ENCODE assay signal across 9 cellular contexts in genomic region chr1:150008699-150009098, GRCh38. TPM values are rescaled to one million over a fixed set of nuclear protein-coding genes. Genes with fewer than 3 reads are reported as not detected.
DNase-seq lines count a peak whose midpoint lies in the region; ATAC-seq and TF ChIP-seq lines count a peak whose summit lies in the region.
"Had no signal": no experiment of that assay in that cellular context is flagged by ENCODE, and none has a peak within 500 bp of the region (broad histone marks: within the 10 kb centered on the region; RNA-seq: fewer than 3 reads in every experiment).

No MANE protein-coding gene starts in this region.

- CTCF ChIA-PET in SK-N-SH (lab: Yijun Ruan, JAX): interaction anchor here (1.0 to 3.8 kb wide), 5 partner anchors 12 to 121 kb away, joined by 3 to 15 read pairs (median 3); a partner anchor contains a TSS

- no peak for DNase-seq in SK-N-SH
- no peak for DNase-seq in right cardiac atrium
- no peak for DNase-seq in posterior vena cava (ENCODE audit: low spot score)
- DNase-seq in SKM-1 treated with dmso at 0.1 percent for 144 hours (lab: John Stamatoyannopoulos, UW; ENCODE audit: unreplicated experiment): no peak
- DNase-seq in OCI-M1 (lab: John Stamatoyannopoulos, UW): no peak

- intact Hi-C loops in right cardiac atrium (cut with DNase I): loop anchor here in 1 of 4 donors (5.0 kb wide), 1 partner anchor 36 kb away; no protein-coding TSS in a partner anchor
- intact Hi-C loops in posterior vena cava (cut with DNase I): no loop called here

- H3K27me3 ChIP-seq in SK-N-SH (ENCODE audit: insufficient read depth): no peaks in the 10 kb centered on the region
- H3K27me3 ChIP-seq in right cardiac atrium (ENCODE audit: control insufficient read depth, insufficient read depth): no peaks in the 10 kb centered on the region
- no peaks in the 10 kb centered on the region for H3K27me3 ChIP-seq in subcutaneous abdominal adipose tissue (ENCODE audit: control insufficient read depth in 5 of 5, insufficient read depth in 4 of 5, low read length in 5 of 5)

- WGBS in SK-N-SH (ENCODE audit: low lambda C conversion rate): 65% methylated on average over 6 of the region's 6 CpGs
- 49% methylated on average over 6 of the region's 6 CpGs for WGBS in right cardiac atrium

- no peak for TF ChIP-seq EP300 in SK-N-SH (IDR thresholded peaks at IDR 0.05; ENCODE audit: borderline replicate concordance in 1 of 2, low read depth in 1 of 2, low read length in 1 of 2)

- POLR2A ChIA-PET in SK-N-SH (lab: Yijun Ruan, JAX): interaction anchor here (1.1 kb wide), 1 partner anchor 122 kb away, joined by 5 read pairs; a partner anchor contains a TSS

- H4K20me1 ChIP-seq in SK-N-SH (ENCODE audit: insufficient read depth): peaks cover 28% of the 10 kb centered on the region

- peak overlapping the region; percentile 92 for H3K4me2 ChIP-seq in SK-N-SH
- H3K4me2 ChIP-seq: BLaER1 treated with 17β-estradiol and CSF1 and Interleukin-3, amounts not matched to agents 10 nM and 100 nM had no signal

- no peaks in the 10 kb centered on the region for H3K9me2 ChIP-seq in SK-N-SH

- H3K9me3 ChIP-seq in SK-N-SH (no peaks in the 10 kb centered on the region), right cardiac atrium (ENCODE audit: control insufficient read depth, low read length) (no peaks in the 10 kb centered on the region), subcutaneous abdominal adipose tissue (ENCODE audit: control insufficient read depth in 5 of 5, low read length in 5 of 5) (no peaks in the 10 kb centered on the region)

- H3K4me3 ChIP-seq in SK-N-SH (ENCODE audit: low read depth in 2 of 2, low read length in 1 of 2): peak overlapping the region; percentile 78 to 100
- peak overlapping the region; percentile 89 for H3K4me3 ChIP-seq in WI38 (ENCODE audit: low read depth, low read length)
- H3K4me3 ChIP-seq in right cardiac atrium (ENCODE audit: low read length): peak overlapping the region; percentile 81
- peak overlapping the region; percentile 78 to 99 (median 93) for H3K4me3 ChIP-seq in subcutaneous abdominal adipose tissue (ENCODE audit: low read depth in 1 of 5, low read length in 5 of 5)
- H3K4me3 ChIP-seq: BLaER1 treated with 17β-estradiol and CSF1 and Interleukin-3, amounts not matched to agents 10 nM and 100 nM had no signal

- H3K4me1 ChIP-seq in SK-N-SH (ENCODE audit: control insufficient read depth in 1 of 2, insufficient read depth in 2 of 2, low read depth in 1 of 2, low read length in 1 of 2): peaks cover 19 to 25% of the 10 kb centered on the region in 2 experiments; a peak in 3 of 4 replicates
- H3K4me1 ChIP-seq in right cardiac atrium (ENCODE audit: control insufficient read depth, insufficient read depth, low read length): no peaks in the 10 kb centered on the region
- H3K4me1 ChIP-seq in subcutaneous abdominal adipose tissue (ENCODE audit: control insufficient read depth in 5 of 5, insufficient read depth in 5 of 5, low read length in 5 of 5): peaks cover 0 to 50% (median 35%) of the 10 kb centered on the region in 5 donors
- H3K4me1 ChIP-seq: BLaER1 treated with 17β-estradiol and CSF1 and Interleukin-3, amounts not matched to agents 10 nM and 100 nM had no signal

- H3K36me3 ChIP-seq in SK-N-SH (replicated peaks in 1 of 2; ENCODE audit: control insufficient read depth in 1 of 2, insufficient read depth in 2 of 2, low read length in 1 of 2) (peaks cover 16% of the 10 kb centered on the region in 2 experiments), subcutaneous abdominal adipose tissue (ENCODE audit: control insufficient read depth in 5 of 5, insufficient read depth in 5 of 5, low read length in 5 of 5) (peaks cover 0 to 9% (median 2%) of the 10 kb centered on the region in 5 donors)
- H3K36me3 ChIP-seq: BLaER1 treated with 17β-estradiol and CSF1 and Interleukin-3, amounts not matched to agents 10 nM and 100 nM had no signal

- H2AFZ ChIP-seq in SK-N-SH (ENCODE audit: low read depth): no peak overlapping the region

- TF ChIP-seq RAD21 in SK-N-SH (IDR thresholded peaks at IDR 0.05; ENCODE audit: low read length): no peak

- TF ChIP-seq CTCF in SK-N-SH (IDR thresholded peaks at IDR 0.05) (no peak), WI38 (IDR thresholded peaks at IDR 0.05; ENCODE audit: low read depth, low read length) (no peak)

- peaks cover 63% of the 10 kb centered on the region for H3K79me2 ChIP-seq in SK-N-SH (ENCODE audit: insufficient read depth)

- H3K9ac ChIP-seq in SK-N-SH (peak overlapping the region; percentile 99; the same call in 1 of the 2 replicates), subcutaneous abdominal adipose tissue (ENCODE audit: low read length in 5 of 5) (peak overlapping the region; percentile 89 to 100 (median 100))
- H3K9ac ChIP-seq: BLaER1 treated with 17β-estradiol and CSF1 and Interleukin-3, amounts not matched to agents 10 nM and 100 nM had no signal

- H3K27ac ChIP-seq in SK-N-SH (ENCODE audit: low read depth in 2 of 2, low read length in 1 of 2) (peak overlapping the region; percentile 93 to 98; a peak in 3 of 4 replicates), right cardiac atrium (ENCODE audit: low read length) (peak overlapping the region; percentile 52), subcutaneous abdominal adipose tissue (ENCODE audit: low read depth, low read length) (peak overlapping the region; percentile 100)
- H3K27ac ChIP-seq: BLaER1 treated with 17β-estradiol and CSF1 and Interleukin-3, amounts not matched to agents 10 nM and 100 nM had no signal

- peaks cover 16% of the 10 kb centered on the region for H3F3A ChIP-seq in SK-N-SH (replicated peaks; ENCODE audit: insufficient read depth)

- no peak for ATAC-seq in SK-N-SH treated with all-trans-retinoic acid at 6 μM for 48 hours
- ATAC-seq in right cardiac atrium: no peak

TF ChIP-seq in SK-N-SH, 30 proteins besides CTCF, POLR2A, EP300 and RAD21 (continues in another document):
- TF ChIP-seq POLR2AphosphoS5 (IDR thresholded peaks at IDR 0.05; ENCODE audit: low read depth, low read length) (no peak), MXI1 (IDR thresholded peaks at IDR 0.05; ENCODE audit: low read depth, low read length) (no peak), RXRA (IDR thresholded peaks at IDR 0.05; ENCODE audit: borderline replicate concordance, low read depth) (no peak), FOXM1 (IDR thresholded peaks at IDR 0.05; ENCODE audit: low read depth) (no peak), GABPA (IDR thresholded peaks at IDR 0.05; ENCODE audit: low read depth) (no peak), GATA2 (CRISPR knock-in tag; IDR thresholded peaks at IDR 0.05) (no peak), EZH2phosphoT487 (IDR thresholded peaks at IDR 0.05; ENCODE audit: borderline replicate concordance, low read depth) (no peak), SMC3 (IDR thresholded peaks at IDR 0.05; ENCODE audit: low read depth, low read length) (no peak), TEAD4 (IDR thresholded peaks at IDR 0.05; ENCODE audit: borderline replicate concordance, insufficient read depth) (no peak), RCOR1 (IDR thresholded peaks at IDR 0.05; ENCODE audit: low read length) (no peak), ELF1 (IDR thresholded peaks at IDR 0.05) (no peak), MEF2A (IDR thresholded peaks at IDR 0.05; ENCODE audit: borderline replicate concordance, low read depth) (no peak), CHD2 (IDR thresholded peaks at IDR 0.05; ENCODE audit: low read length, partially characterized antibody) (no peak)

TF ChIP-seq in SK-N-SH treated with all-trans-retinoic acid at 6 μM for 48 hours, 23 proteins besides CTCF, POLR2A, EP300 and RAD21 (continues in another document):
- TF ChIP-seq OSR1 (CRISPR knock-in tag; IDR thresholded peaks at IDR 0.05): no peak
- no peak for TF ChIP-seq PPARA (CRISPR knock-in tag; IDR thresholded peaks at IDR 0.05; ENCODE audit: borderline replicate concordance)
- TF ChIP-seq, protein P1, sequence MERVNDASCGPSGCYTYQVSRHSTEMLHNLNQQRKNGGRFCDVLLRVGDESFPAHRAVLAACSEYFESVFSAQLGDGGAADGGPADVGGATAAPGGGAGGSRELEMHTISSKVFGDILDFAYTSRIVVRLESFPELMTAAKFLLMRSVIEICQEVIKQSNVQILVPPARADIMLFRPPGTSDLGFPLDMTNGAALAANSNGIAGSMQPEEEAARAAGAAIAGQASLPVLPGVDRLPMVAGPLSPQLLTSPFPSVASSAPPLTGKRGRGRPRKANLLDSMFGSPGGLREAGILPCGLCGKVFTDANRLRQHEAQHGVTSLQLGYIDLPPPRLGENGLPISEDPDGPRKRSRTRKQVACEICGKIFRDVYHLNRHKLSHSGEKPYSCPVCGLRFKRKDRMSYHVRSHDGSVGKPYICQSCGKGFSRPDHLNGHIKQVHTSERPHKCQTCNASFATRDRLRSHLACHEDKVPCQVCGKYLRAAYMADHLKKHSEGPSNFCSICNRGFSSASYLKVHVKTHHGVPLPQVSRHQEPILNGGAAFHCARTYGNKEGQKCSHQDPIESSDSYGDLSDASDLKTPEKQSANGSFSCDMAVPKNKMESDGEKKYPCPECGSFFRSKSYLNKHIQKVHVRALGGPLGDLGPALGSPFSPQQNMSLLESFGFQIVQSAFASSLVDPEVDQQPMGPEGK (CRISPR knock-in tag; IDR thresholded peaks at IDR 0.05; ENCODE audit: borderline replicate concordance): no peak
- TF ChIP-seq POU6F1 (CRISPR knock-in tag; IDR thresholded peaks at IDR 0.05; ENCODE audit: borderline replicate concordance, low read depth): no peak
- no peak for TF ChIP-seq BACH2 (CRISPR knock-in tag; IDR thresholded peaks at IDR 0.05; ENCODE audit: borderline replicate concordance)
- no peak for TF ChIP-seq ZNF565 (CRISPR knock-in tag; conservative IDR thresholded peaks at IDR 0.05; ENCODE audit: low read depth)

RNA-seq across cellular contexts. Expression of gene OTUD7B, which starts 1.8 kb away (rescaled TPM):
- polyA plus RNA-seq in SK-N-SH (2012; rRNA removed) (4.2 and 5.8 TPM in 2 replicates), right cardiac atrium (9.6 TPM)
- 3.4 and 3.8 TPM in 2 replicates for polyA plus RNA-seq in SK-N-SH (2012; cell fraction: cytosol; rRNA removed)
- 5.3 and 6.1 TPM in 2 replicates for polyA plus RNA-seq in SK-N-SH (2012; cell fraction: nucleus; rRNA removed)
- total RNA-seq in right cardiac atrium (10 to 100 TPM; 23.3 to 27.2 (median 26.5) TPM), posterior vena cava (10 to 100 TPM; 20.9 to 38.3 TPM)

RNA-seq across cellular contexts. Expression of gene VPS45, which starts 58.9 kb away (rescaled TPM):
- polyA plus RNA-seq in SK-N-SH (2012; rRNA removed): 31.5 and 48.7 TPM in 2 replicates
- polyA plus RNA-seq in SK-N-SH (2012; cell fraction: cytosol; rRNA removed): 33.9 and 35.2 TPM in 2 replicates
- polyA plus RNA-seq in SK-N-SH (2012; cell fraction: nucleus; rRNA removed): 57.0 and 108 TPM in 2 replicates
- total RNA-seq in right cardiac atrium: 10 to 100 TPM; 46.3 to 54.3 (median 48.8) TPM
- 40.0 TPM for polyA plus RNA-seq in right cardiac atrium
- total RNA-seq in posterior vena cava: 10 to 100 TPM; 42.1 to 44.1 TPM
